ENCODE assay signal across 9 cellular contexts in the genomic region with DNA sequence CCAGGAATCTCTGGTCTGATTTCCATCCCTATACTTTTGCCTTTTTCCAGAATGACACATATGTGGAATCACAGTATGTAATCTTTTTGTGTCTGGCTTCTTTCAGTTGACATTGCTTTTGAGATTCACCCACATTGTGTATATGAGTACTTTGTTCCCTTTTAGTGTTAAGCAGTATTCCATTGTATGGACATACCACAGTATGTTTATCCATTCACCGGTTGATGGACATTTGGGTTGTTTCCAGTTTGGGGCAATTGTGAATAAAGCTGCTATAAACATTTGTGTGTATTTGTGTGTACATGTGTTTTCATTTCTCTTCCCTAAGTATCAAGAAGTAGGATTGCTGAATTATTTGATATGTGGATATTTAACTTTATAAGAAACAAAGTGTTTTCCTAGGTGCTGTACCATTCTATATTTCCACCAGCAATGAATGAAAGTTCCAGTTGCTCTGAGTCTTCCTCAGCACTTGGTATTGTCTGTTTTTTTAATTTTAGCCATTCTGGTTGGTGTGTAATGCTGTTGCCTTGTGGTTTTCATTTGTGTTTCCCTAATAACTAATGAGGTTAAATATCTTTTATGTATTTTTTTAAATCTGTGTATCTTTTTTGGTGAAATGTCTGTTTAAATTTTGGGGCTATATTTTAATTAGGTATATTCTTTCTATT.
"Had no signal": no experiment of that assay in that cellular context is flagged by ENCODE, and none has a peak within 500 bp of the region (broad histone marks: within the 10 kb centered on the region; RNA-seq: fewer than 3 reads in every experiment).

No MANE protein-coding gene starts in this region.

- H3K4me2 ChIP-seq: GM23338 had no signal

- ATAC-seq: GM23338 had no signal

- H3K9me3 Mint-ChIP-seq: HFFc6 had no signal

- H3K27me3 Mint-ChIP-seq: IgD-negative memory B cell had no signal

- H3K4me3 ChIP-seq: GM23338 had no signal

- DNase-seq: H9, HCEC 1CT, HFFc6, KBM-7 had no signal

- H2AFZ ChIP-seq: GM23338 had no signal

- FAIRE-seq: H1, H54, HTR-8/SVneo had no signal

- H3K4me3 Mint-ChIP-seq: GM23338, H9, HFFc6, IgD-negative memory B cell had no signal

- H3K36me3 Mint-ChIP-seq: IgD-negative memory B cell had no signal

- H3K27ac Mint-ChIP-seq: GM23338, H9, HFFc6, IgD-negative memory B cell had no signal

- H3K4me1 Mint-ChIP-seq: GM23338, H9, IgD-negative memory B cell had no signal
